Comparison of ENCODE assay signal across 1 cellular context in genomic region chr9:29449294-29449693, GRCh38.
TF ChIP-seq lines count a peak whose summit lies in the region.

No MANE protein-coding gene starts in this region.

TF ChIP-seq in GM23338, 12 proteins besides CTCF, POLR2A, EP300 and RAD21 (continued from another document):
- no peak for TF ChIP-seq ZNF462 (CRISPR knock-in tag; IDR thresholded peaks at IDR 0.05)
- TF ChIP-seq EZH2 (IDR thresholded peaks at IDR 0.05; ENCODE audit: low read depth, unreplicated experiment), result no peak
- no peak for TF ChIP-seq JUNB (IDR thresholded peaks at IDR 0.05; ENCODE audit: unreplicated experiment)
